ENCODE assay signal across 21 cellular contexts in genomic region chr4:94801016-94801415, GRCh38.
"Had no signal": no experiment of that assay in that cellular context is flagged by ENCODE, and none has a peak within 500 bp of the region (broad histone marks: within the 10 kb centered on the region; RNA-seq: fewer than 3 reads in every experiment).

No MANE protein-coding gene starts in this region.

- ATAC-seq: effector memory CD8-positive, alpha-beta T cell; esophagus mucosa; gastroesophageal sphincter; heart right ventricle; left cardiac atrium; left lung; left ventricle myocardium superior; lower lobe of right lung had no signal

- DNase-seq: colonic mucosa; cortex of kidney; effector CD8-positive, alpha-beta T cell; effector memory CD8-positive, alpha-beta T cell; endodermal cell; erythroblast; esophagus squamous epithelium; foreskin fibroblast; glutamatergic neuron; head of caudate nucleus; heart right ventricle; hippocampal formation; left cardiac atrium; left lung; left ventricle myocardium superior; lower lobe of right lung; mesenchymal stem cell; midbrain had no signal

- H3K9me3 Mint-ChIP-seq: endodermal cell had no signal

- H3K27me3 Mint-ChIP-seq: dendritic cell treated with granulocyte-macrophage colony-stimulating factor and Interleukin-4, amounts not matched to agents 40 ng/mL and 50 ng/mL, for 4 days; effector memory CD8-positive, alpha-beta T cell had no signal

- H3K27ac Mint-ChIP-seq: dendritic cell treated with granulocyte-macrophage colony-stimulating factor and Interleukin-4, amounts not matched to agents 40 ng/mL and 50 ng/mL, for 4 days; effector memory CD8-positive, alpha-beta T cell; endodermal cell had no signal

- H3K4me3 Mint-ChIP-seq: dendritic cell treated with granulocyte-macrophage colony-stimulating factor and Interleukin-4, amounts not matched to agents 40 ng/mL and 50 ng/mL, for 4 days; effector memory CD8-positive, alpha-beta T cell; endodermal cell had no signal
